In the genomic region with DNA sequence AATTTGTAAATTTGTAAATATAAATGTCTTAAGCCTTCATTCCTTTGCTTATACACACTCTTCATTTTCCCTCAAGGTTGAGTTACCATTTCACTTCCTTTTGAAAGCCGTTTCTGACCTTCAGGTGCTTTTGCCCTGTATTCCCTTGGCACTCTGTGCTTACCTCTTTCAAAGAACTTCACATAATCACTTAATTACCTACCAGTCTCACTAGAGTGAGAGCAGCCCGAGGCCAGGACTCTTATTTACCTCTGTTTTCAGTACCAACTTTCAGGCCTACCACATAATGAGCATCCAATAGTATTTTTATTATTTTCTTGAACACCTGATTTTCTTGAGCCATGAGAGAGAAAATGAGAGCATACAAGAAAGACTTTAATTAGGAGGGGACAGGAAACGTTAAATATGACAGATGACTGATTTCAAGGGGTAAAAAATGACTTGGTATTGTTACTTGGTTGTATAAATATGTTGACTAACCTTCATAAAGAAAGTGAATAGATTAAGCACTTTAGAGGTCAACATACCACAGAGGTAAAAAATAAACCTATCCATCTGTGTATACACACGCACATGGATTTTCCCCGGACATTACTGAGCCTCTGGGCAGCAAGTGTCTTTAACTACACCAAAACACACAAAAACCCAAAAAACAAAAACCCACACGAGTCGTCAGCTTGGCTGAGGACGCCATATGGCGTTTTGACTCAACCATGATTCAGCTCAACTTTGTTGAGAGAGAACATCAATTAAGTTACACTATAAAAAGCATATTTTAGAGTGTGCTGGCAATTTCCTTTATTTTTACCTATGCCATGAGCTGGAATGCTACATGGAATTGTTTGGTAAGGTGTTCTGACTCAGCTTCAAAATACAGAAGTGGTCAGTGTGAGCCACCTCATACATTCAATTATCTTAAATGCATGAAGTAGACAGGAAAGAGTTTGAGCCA, we compare ENCODE assay signal across 10 cellular contexts. TPM values are rescaled to one million over a fixed set of nuclear protein-coding genes. Genes with fewer than 3 reads are reported as not detected.
A peak's percentile ranks its signal among the peaks of the same experiment; 100 is the strongest.
DNase-seq lines count a peak whose midpoint lies in the region; ATAC-seq, FAIRE-seq and TF ChIP-seq lines count a peak whose summit lies in the region.
"Had no signal": no experiment of that assay in that cellular context is flagged by ENCODE, and none has a peak within 500 bp of the region (broad histone marks: within the 10 kb centered on the region; RNA-seq: fewer than 3 reads in every experiment).

No MANE protein-coding gene starts in this region.

- peaks cover 49% of the 10 kb centered on the region for H3K4me1 ChIP-seq in ACC112 (ENCODE audit: control insufficient read depth, insufficient read depth, low read length, unreplicated experiment)

- ATAC-seq in HG03469 (IDR thresholded peaks at IDR 0.05; ENCODE audit: unreplicated experiment), result no peak
- no peak for ATAC-seq in HG03442 (IDR thresholded peaks at IDR 0.05; ENCODE audit: unreplicated experiment)

- H3K27ac ChIP-seq in ACC112 (ENCODE audit: low read depth, low read length) (peak overlapping the region; percentile 75), epithelial cell of prostate (peak overlapping the region; percentile 71)

- H3K4me3 ChIP-seq in ACC112 (ENCODE audit: low read depth, low read length), result peak overlapping the region; percentile 26; the same call in 1 of the 2 replicates

- no peak for TF ChIP-seq POLR2A in GM12891 (IDR thresholded peaks at IDR 0.05; ENCODE audit: low read depth, low read length)

- H2AFZ ChIP-seq in ACC112 (ENCODE audit: low read length, unreplicated experiment), result no peak overlapping the region

- peaks cover 89% of the 10 kb centered on the region for H3K79me2 ChIP-seq in ACC112 (ENCODE audit: control insufficient read depth, insufficient read depth, low read length, unreplicated experiment)

- 0 out of 2 replicates have a peak, but pooled peaks cover 3% of the 10 kb centered on the region for H3K36me3 ChIP-seq in ACC112 (ENCODE audit: insufficient read depth, low read length)

- DNase-seq in GM12891 (ENCODE audit: insufficient read length, low spot score) (no peak), NCI-H69 (lab: John Stamatoyannopoulos, UW) (peak; percentile 93), epithelial cell of prostate (ENCODE audit: low read depth, low spot score) (no peak), NCI-H748 (lab: John Stamatoyannopoulos, UW; ENCODE audit: unreplicated experiment) (no peak)
- DNase-seq in stimulated activated CD4-positive, alpha-beta T cell treated with anti-CD3 and anti-CD28 coated beads, Interleukin-12 subunit alpha, Interleukin-12 subunit beta, amount 100 ng/mL, for 4 hours, result no peak
- DNase-seq: activated naive CD4-positive, alpha-beta T cell treated with Interleukin-2 at 50 U/mL for 16 hours; NCI-H446 treated with DMSO at 0.1 percent for 48 hours had no signal

- no peak for FAIRE-seq in GM12891 (lab: Jason Lieb, UNC)

- H3K27me3 ChIP-seq in ACC112 (ENCODE audit: insufficient read depth, low read length), result no peaks in the 10 kb centered on the region

TF ChIP-seq in GM12891, 5 proteins besides CTCF, POLR2A, EP300 and RAD21:
- TF ChIP-seq POU2F2 (IDR thresholded peaks at IDR 0.05; ENCODE audit: low read depth, low read length), result no peak
- peak; percentile 68 for TF ChIP-seq SPI1 (IDR thresholded peaks at IDR 0.05; ENCODE audit: low read depth, low read length)
- no peak for TF ChIP-seq POLR2AphosphoS5 (IDR thresholded peaks at IDR 0.05; ENCODE audit: low read depth, low read length)

RNA-seq across cellular contexts. Expression of a gene that starts 7.6 kb away (rescaled TPM):
- polyA plus RNA-seq in GM12891 (2012; ENCODE audit: low read depth, missing spikeins), result 118 TPM
